In genomic region chr10:76829724-76830123, GRCh38 we compare ENCODE assay signal across 26 cellular contexts.
"Had no signal": no experiment of that assay in that cellular context is flagged by ENCODE, and none has a peak within 500 bp of the region (broad histone marks: within the 10 kb centered on the region; RNA-seq: fewer than 3 reads in every experiment).

No MANE protein-coding gene starts in this region.

- H3K27me3 ChIP-seq: stomach, suprapubic skin, testis, thyroid gland, tibial artery, tibial nerve, transverse colon, upper lobe of left lung, upper lobe of right lung, uterus, vagina had no signal

- H3K4me1 ChIP-seq: stomach, suprapubic skin, testis, thyroid gland, tibial artery, tibial nerve, transverse colon, upper lobe of left lung, upper lobe of right lung, uterus, vagina had no signal

- H3K4me3 ChIP-seq: stomach, suprapubic skin, testis, thoracic aorta, thyroid gland, tibial artery, tibial nerve, transverse colon, upper lobe of left lung, upper lobe of right lung, uterus, vagina had no signal

- DNase-seq: stimulated activated CD4-positive, alpha-beta T cell treated with anti-CD3 and anti-CD28 coated beads, Interleukin-2, amount 100 ng/mL, for 48 hours; stimulated activated CD4-positive, alpha-beta T cell treated with anti-CD3 and anti-CD28 coated beads, Interleukin-4, amount 100 ng/mL, for 1 hour; stimulated activated CD4-positive, alpha-beta T cell treated with anti-CD3 and anti-CD28 coated beads, Interleukin-4, amount 100 ng/mL, for 24 hours; stimulated activated CD4-positive, alpha-beta T cell treated with anti-CD3 and anti-CD28 coated beads, Interleukin-4, amount 100 ng/mL, for 4 hours; stimulated activated CD8-positive, alpha-beta memory T cell treated with anti-CD3 and anti-CD28 coated beads, Interleukin-4, amount 100 ng/mL, for 48 hours; stimulated activated naive B cell treated with anti-CD40 and anti-IgM and Interleukin-4, amounts not matched to agents 10 μg/mL and 1 μg/mL and 100 μg/mL, for 72 hours; stimulated activated naive CD4-positive, alpha-beta T cell; stimulated activated naive CD4-positive, alpha-beta T cell treated with Interleukin-2 at 50 U/mL for 16 hours; stimulated activated naive CD8-positive, alpha-beta T cell treated with anti-CD3 and anti-CD28 coated beads, Interleukin-15, amount 100 ng/mL, for 72 hours; stimulated activated naive CD8-positive, alpha-beta T cell treated with anti-CD3 and anti-CD28 coated beads, Interleukin-15, Interleukin-2, amounts not matched to agents 100 U/mL and 50 U/mL, for 24 hours; stomach; substantia nigra; testis; thyroid gland; tibial artery; transverse colon; trophoblast cell; upper lobe of left lung; upper lobe of right lung; uterus had no signal

- H3K27ac ChIP-seq: stomach, suprapubic skin, testis, thoracic aorta, thyroid gland, tibial artery, transverse colon, upper lobe of left lung, upper lobe of right lung, uterus, vagina had no signal

- H3K36me3 ChIP-seq: stomach, suprapubic skin, thoracic aorta, thyroid gland, tibial artery, tibial nerve, transverse colon, upper lobe of left lung, upper lobe of right lung, uterus, vagina had no signal

- H3K9me3 ChIP-seq: stomach, suprapubic skin, testis, thoracic aorta, thyroid gland, tibial artery, tibial nerve, transverse colon, upper lobe of left lung, upper lobe of right lung, uterus, vagina had no signal

- ATAC-seq: stimulated activated effector memory CD8-positive, alpha-beta T cell treated with anti-CD3 and anti-CD28 coated beads, Interleukin-12 subunit alpha, Interleukin-12 subunit beta, amount 100 ng/mL, for 72 hours; stimulated activated memory B cell treated with anti-CD40 and anti-IgM and Interleukin-4, amounts not matched to agents 10 μg/mL and 1 μg/mL and 100 μg/mL, for 72 hours; stimulated activated naive B cell treated with anti-CD40 and anti-IgM and Interleukin-4, amounts not matched to agents 10 μg/mL and 1 μg/mL and 100 μg/mL, for 72 hours; stimulated activated naive CD8-positive, alpha-beta T cell treated with anti-CD3 and anti-CD28 coated beads, Interleukin-15, amount 100 ng/mL, for 72 hours; stimulated activated naive CD8-positive, alpha-beta T cell treated with anti-CD3 and anti-CD28 coated beads, Interleukin-15, Interleukin-2, amounts not matched to agents 100 U/mL and 50 U/mL, for 24 hours; upper lobe of right lung had no signal
